26 cellular contexts compared by ENCODE assay signal in the genomic region with DNA sequence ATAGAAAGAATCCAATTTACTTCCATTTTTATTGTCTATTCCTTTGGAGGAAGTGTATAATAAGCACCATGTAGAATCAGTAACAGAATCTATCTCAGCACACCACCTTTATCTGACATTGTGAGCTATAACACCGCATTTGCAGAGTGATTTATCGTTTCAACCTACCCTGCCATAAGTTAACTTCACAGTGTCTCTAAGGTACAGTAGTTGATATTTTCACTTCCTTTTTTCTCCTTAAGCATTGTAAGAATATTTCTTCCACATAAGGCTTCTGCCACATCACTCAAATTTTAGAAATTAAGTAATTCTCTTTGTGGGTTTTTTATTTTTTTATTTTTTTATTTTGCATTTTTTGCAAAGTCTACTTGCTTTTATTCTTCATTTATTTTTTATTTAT.
"Had no signal": no experiment of that assay in that cellular context is flagged by ENCODE, and none has a peak within 500 bp of the region (broad histone marks: within the 10 kb centered on the region; RNA-seq: fewer than 3 reads in every experiment).

No MANE protein-coding gene starts in this region.

- H3K4me1 ChIP-seq: left lung, lower lobe of right lung, pancreas, prostate gland, spleen, suprapubic skin, upper lobe of right lung had no signal

- H3K4me3 ChIP-seq: left lung, lower lobe of right lung, pancreas, prostate gland, sigmoid colon, spleen, suprapubic skin, thoracic aorta, tibial artery, upper lobe of right lung had no signal

- DNase-seq: hypothalamus; immature natural killer cell; kidney; left colon; left lung; lower lobe of right lung; mammary epithelial cell; naive thymus-derived CD8-positive, alpha-beta T cell; nucleus accumbens; pancreas; posterior cingulate gyrus; retina; right cardiac atrium; sigmoid colon; small intestine; spleen; stimulated activated CD4-positive, alpha-beta T cell treated with anti-CD3 and anti-CD28 coated beads, Interleukin-4, amount 100 ng/mL, for 24 hours; stimulated activated naive CD4-positive, alpha-beta T cell; tibial artery; trophoblast cell; upper lobe of right lung had no signal

- H3K9me3 ChIP-seq: left lung, lower lobe of right lung, pancreas, prostate gland, sigmoid colon, spleen, suprapubic skin, thoracic aorta, tibial artery, upper lobe of right lung had no signal

- FAIRE-seq: kidney, pancreas, small intestine, urothelium cell line had no signal

- H3K36me3 ChIP-seq: left lung, lower lobe of right lung, pancreas, prostate gland, sigmoid colon, spleen, suprapubic skin, thoracic aorta, tibial artery, upper lobe of right lung had no signal

- H3K27me3 ChIP-seq: left lung, sigmoid colon, spleen, suprapubic skin, tibial artery, upper lobe of right lung had no signal

- ATAC-seq: left colon; left lung; lower lobe of right lung; naive thymus-derived CD8-positive, alpha-beta T cell; pancreas; right cardiac atrium; stimulated activated effector memory CD8-positive, alpha-beta T cell treated with anti-CD3 and anti-CD28 coated beads, Interleukin-12 subunit alpha, Interleukin-12 subunit beta, amount 100 ng/mL, for 72 hours; upper lobe of right lung had no signal

- H3K27ac ChIP-seq: left lung, lower lobe of right lung, pancreas, prostate gland, sigmoid colon, spleen, suprapubic skin, thoracic aorta, upper lobe of right lung had no signal
